Comparison of ENCODE assay signal across 17 cellular contexts in the genomic region with DNA sequence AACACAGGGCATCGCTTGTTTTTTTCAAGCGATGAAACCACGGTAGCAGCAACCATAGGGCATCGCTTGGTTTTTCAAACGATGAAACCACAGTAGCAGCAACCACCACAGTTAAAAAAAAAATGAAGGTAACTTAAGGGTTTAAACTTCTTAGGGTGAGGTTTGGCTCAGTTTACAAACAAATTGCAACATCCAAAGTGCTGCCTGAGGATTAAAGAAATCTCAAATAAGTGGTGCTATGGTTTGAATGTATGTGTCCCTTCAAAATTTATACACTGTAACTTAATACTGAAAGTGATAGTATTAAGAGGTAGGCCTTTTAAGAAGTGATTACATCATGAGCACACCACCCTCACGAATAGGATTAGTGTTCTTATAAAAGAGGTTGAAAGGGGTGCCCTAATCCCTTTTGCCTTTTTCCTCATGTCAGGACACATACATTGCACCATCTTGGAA. TPM values are rescaled to one million over a fixed set of nuclear protein-coding genes. Genes with fewer than 3 reads are reported as not detected.
A peak's percentile ranks its signal among the peaks of the same experiment; 100 is the strongest.
DNase-seq lines count a peak whose midpoint lies in the region; ATAC-seq lines count a peak whose summit lies in the region.
"Had no signal": no experiment of that assay in that cellular context is flagged by ENCODE, and none has a peak within 500 bp of the region (broad histone marks: within the 10 kb centered on the region; RNA-seq: fewer than 3 reads in every experiment).

No MANE protein-coding gene starts in this region.

- CTCF ChIA-PET in activated CD4-positive, alpha-beta memory T cell treated with anti-CD3 and anti-CD28 coated beads for 36 hours (lab: Charles Lee): interaction anchor here (1.2 kb wide), 1 partner anchor 79 kb away, joined by 6 read pairs; no protein-coding TSS in a partner anchor

- peaks cover 4% of the 10 kb centered on the region for H3K36me3 Mint-ChIP-seq in activated CD4-positive, alpha-beta memory T cell treated with anti-CD3 and anti-CD28 coated beads for 36 hours
- H3K36me3 Mint-ChIP-seq in naive thymus-derived CD8-positive, alpha-beta T cell: peaks cover 0 to 5% (median 0%) of the 10 kb centered on the region in 3 donors

- H3K4me3 Mint-ChIP-seq in activated CD4-positive, alpha-beta memory T cell treated with anti-CD3 and anti-CD28 coated beads for 36 hours: peak overlapping the region; percentile 23
- H3K4me3 Mint-ChIP-seq in naive thymus-derived CD8-positive, alpha-beta T cell: peak overlapping the region; percentile 0 to 76 (median 66)
- H3K4me3 Mint-ChIP-seq: CD14-positive monocyte had no signal

- peaks cover 79% of the 10 kb centered on the region for H3K4me1 Mint-ChIP-seq in activated CD4-positive, alpha-beta memory T cell treated with anti-CD3 and anti-CD28 coated beads for 36 hours (ENCODE audit: low read depth)
- H3K4me1 Mint-ChIP-seq in naive thymus-derived CD8-positive, alpha-beta T cell: peaks cover 35 to 87% (median 82%) of the 10 kb centered on the region in 4 donors

- peaks cover 3% of the 10 kb centered on the region for H3K9me3 Mint-ChIP-seq in activated CD4-positive, alpha-beta memory T cell treated with anti-CD3 and anti-CD28 coated beads for 36 hours
- H3K9me3 Mint-ChIP-seq in naive thymus-derived CD8-positive, alpha-beta T cell: peaks cover 0 to 2% (median 0%) of the 10 kb centered on the region in 9 donors

- intact Hi-C loops in activated CD4-positive, alpha-beta memory T cell treated with anti-CD3 and anti-CD28 coated beads for 36 hours (cut with micrococcal nuclease): loop anchor here (2.0 kb wide), 1 partner anchor 238 kb away; no protein-coding TSS in a partner anchor

- POLR2A ChIA-PET in activated CD4-positive, alpha-beta memory T cell treated with anti-CD3 and anti-CD28 coated beads for 36 hours (lab: Charles Lee): no interaction called here
- POLR2A ChIA-PET in naive thymus-derived CD8-positive, alpha-beta T cell (lab: Charles Lee): no interaction called here

- ATAC-seq in activated CD4-positive, CD25-positive, alpha-beta regulatory T cell treated with anti-CD3 and anti-CD28 coated beads, Interleukin-2, amount 50 U/mL, for 24 hours: peak; percentile 72 to 78
- ATAC-seq in HG02981 (IDR thresholded peaks at IDR 0.05; ENCODE audit: unreplicated experiment) (peak; percentile 62), HG03432 (IDR thresholded peaks at IDR 0.05; ENCODE audit: unreplicated experiment) (no peak), GM21576 (IDR thresholded peaks at IDR 0.05; ENCODE audit: unreplicated experiment) (no peak)
- ATAC-seq in naive thymus-derived CD8-positive, alpha-beta T cell: peak; percentile 76
- ATAC-seq: lower lobe of right lung, sciatic nerve had no signal

- H3K27ac Mint-ChIP-seq in activated CD4-positive, alpha-beta memory T cell treated with anti-CD3 and anti-CD28 coated beads for 36 hours: peak overlapping the region; percentile 86
- peak overlapping the region; percentile 89 to 98 (median 96) for H3K27ac Mint-ChIP-seq in naive thymus-derived CD8-positive, alpha-beta T cell

- DNase-seq in activated CD4-positive, CD25-positive, alpha-beta regulatory T cell treated with anti-CD3 and anti-CD28 coated beads, Interleukin-2, amount 50 U/mL, for 72 hours: no peak
- no peak for DNase-seq in activated CD4-positive, alpha-beta memory T cell treated with anti-CD3 and anti-CD28 coated beads for 36 hours
- peak in 4 of 10 donors; percentile 39 to 80 (median 76) for DNase-seq in naive thymus-derived CD8-positive, alpha-beta T cell
- DNase-seq in effector CD8-positive, alpha-beta T cell (lab: John Stamatoyannopoulos, UW): no peak
- DNase-seq: 8988T; brain microvascular endothelial cell; effector CD4-positive, alpha-beta T cell; foreskin fibroblast; GM23248; lower lobe of right lung; NCI-H2029 had no signal

- H3K27me3 Mint-ChIP-seq in activated CD4-positive, alpha-beta memory T cell treated with anti-CD3 and anti-CD28 coated beads for 36 hours: no peaks in the 10 kb centered on the region
- no peaks in the 10 kb centered on the region for H3K27me3 Mint-ChIP-seq in naive thymus-derived CD8-positive, alpha-beta T cell

RNA-seq across cellular contexts. Expression of a gene that starts 6.4 kb away (rescaled TPM):
- 10 to 100 TPM; 95.1 to 95.7 TPM for total RNA-seq in activated CD4-positive, alpha-beta memory T cell treated with anti-CD3 and anti-CD28 coated beads for 36 hours
- 10 to 100 TPM; 19.9 to 22.2 TPM for total RNA-seq in naive thymus-derived CD8-positive, alpha-beta T cell
- polyA plus RNA-seq in naive thymus-derived CD8-positive, alpha-beta T cell: 10 to 100 TPM; 24.6 to 51.9 (median 48.7) TPM

Comparison
In these comparisons a context has a peak if more than half of its experiments do, and no peak if none do; other contexts are left out.
1. ATAC-seq: peak in activated CD4-positive, CD25-positive, alpha-beta regulatory T cell treated with anti-CD3 and anti-CD28 coated beads, Interleukin-2, amount 50 U/mL, for 24 hours (2 of 2), HG02981 (single experiment) and naive thymus-derived CD8-positive, alpha-beta T cell (2 of 2); none in HG03432 (single experiment) and GM21576 (single experiment).
2. RNA of a gene that starts 6.4 kb away (total RNA-seq): 95.1 to 95.7 TPM in activated CD4-positive, alpha-beta memory T cell treated with anti-CD3 and anti-CD28 coated beads for 36 hours; 19.9 to 22.2 TPM in naive thymus-derived CD8-positive, alpha-beta T cell; every median in the first group is over 4 times any median in the second.